15 cellular contexts compared by ENCODE assay signal in genomic region chr1:108080448-108080847, GRCh38.
DNase-seq lines count a peak whose midpoint lies in the region; ATAC-seq and TF ChIP-seq lines count a peak whose summit lies in the region.
"Had no signal": no experiment of that assay in that cellular context is flagged by ENCODE, and none has a peak within 500 bp of the region (broad histone marks: within the 10 kb centered on the region; RNA-seq: fewer than 3 reads in every experiment).

No MANE protein-coding gene starts in this region.

- no peaks in the 10 kb centered on the region for H3K27me3 ChIP-seq in BLaER1
- H3K27me3 ChIP-seq in spleen (replicated peaks in 1 of 7) = no peaks in the 10 kb centered on the region
- H3K27me3 ChIP-seq: neutrophil had no signal

- H3K27ac ChIP-seq in BLaER1 (peak overlapping the region; percentile 72), OCI-LY7 (ENCODE audit: low read depth, low read length, poor library complexity, severe bottlenecking) (peak overlapping the region; percentile 58), spleen (peak overlapping the region in 5 of 8 donors; percentile 40 to 82 (median 70))
- H3K27ac ChIP-seq: GM23248, neutrophil had no signal

- ATAC-seq in HG02759 (IDR thresholded peaks at IDR 0.05; ENCODE audit: unreplicated experiment) (no peak), Right ventricle myocardium superior (ENCODE audit: poor library complexity) (no peak)
- ATAC-seq: esophagus mucosa had no signal

- H3K36me3 ChIP-seq in BLaER1 (no peaks in the 10 kb centered on the region), OCI-LY7 (ENCODE audit: insufficient read depth, low read length) (no peaks in the 10 kb centered on the region), spleen (no peaks in the 10 kb centered on the region)
- H3K36me3 ChIP-seq: neutrophil had no signal

- POLR2A ChIA-PET in OCI-LY7 (lab: Charles Lee) = interaction anchor here (0.5 kb wide), 1 partner anchor 9 kb away, joined by 3 read pairs; no protein-coding TSS in a partner anchor

- no peaks in the 10 kb centered on the region for H3K79me2 ChIP-seq in OCI-LY7 (ENCODE audit: insufficient read depth, low read depth, low read length)

- H3K4me3 ChIP-seq in BLaER1 (no peak overlapping the region), OCI-LY7 (ENCODE audit: low read depth, low read length, poor library complexity, severe bottlenecking) (no peak overlapping the region), spleen (no peak overlapping the region)
- H3K4me3 ChIP-seq: GM12878, GM23248 had no signal

- no peak for DNase-seq in OCI-LY7 (ENCODE audit: low spot score)
- peak; percentile 13 for DNase-seq in activated gamma-delta T cell treated with anti-CD3 and anti-CD28 coated beads, Interleukin-2, amount 50 U/mL, for 16 hours (ENCODE audit: low read depth)
- DNase-seq in spleen = no peak
- DNase-seq in Right ventricle myocardium superior = no peak
- DNase-seq in RPMI8226 = no peak
- no peak for DNase-seq in effector CD8-positive, alpha-beta T cell (lab: John Stamatoyannopoulos, UW)
- DNase-seq: cerebellar nuclear complex, GM23248, NCI-H1930, NCI-H748 treated with DMSO at 0.1 percent for 48 hours had no signal

- H3K9me2 ChIP-seq in OCI-LY7 (ENCODE audit: insufficient read depth, low read length) = no peaks in the 10 kb centered on the region

- H2AFZ ChIP-seq in OCI-LY7 (ENCODE audit: low read length) = peak overlapping the region; percentile 58; the same call in 1 of the 2 replicates
- H2AFZ ChIP-seq: GM23248 had no signal

- no TSS peak for BruUV-seq in OCI-LY7 (replicated peaks; lab: Mats Ljungman, UMichigan)

- CTCF ChIA-PET in OCI-LY7 (lab: Charles Lee; ENCODE audit: unreplicated experiment) = no interaction called here

- no peak for TF ChIP-seq CTCF in OCI-LY7 (conservative IDR thresholded peaks at IDR 0.05; ENCODE audit: low read length)
- TF ChIP-seq CTCF in spleen (IDR thresholded peaks at IDR 0.05 in 8 of 11, conservative IDR thresholded peaks at IDR 0.05 in 3 of 11) = no peak

- peak overlapping the region; percentile 25; the same call in 1 of the 2 replicates for H3K9ac ChIP-seq in BLaER1
- H3K9ac ChIP-seq: GM23248 had no signal

- H3K9me3 ChIP-seq in BLaER1 (peaks cover 6% of the 10 kb centered on the region), OCI-LY7 (ENCODE audit: low read length) (no peaks in the 10 kb centered on the region), spleen (no peaks in the 10 kb centered on the region)
- H3K9me3 ChIP-seq: neutrophil had no signal

- H3K4me2 ChIP-seq in BLaER1 = peak overlapping the region; percentile 82
- peak overlapping the region; percentile 61; the same call in 1 of the 2 replicates for H3K4me2 ChIP-seq in OCI-LY7 (ENCODE audit: low read length)

- intact Hi-C loops in OCI-LY7 (cut with micrococcal nuclease; ENCODE audit: unreplicated experiment) = no loop called here
- intact Hi-C loops in spleen (cut with DNase I; ENCODE audit: low total_unique reads) = no loop called here
- intact Hi-C loops in Right ventricle myocardium superior (cut with DNase I) = no loop called here

- TF ChIP-seq POLR2A in spleen (IDR thresholded peaks at IDR 0.05) = no peak

- H4K20me1 ChIP-seq in BLaER1 = no peaks in the 10 kb centered on the region
- no peaks in the 10 kb centered on the region for H4K20me1 ChIP-seq in OCI-LY7 (ENCODE audit: insufficient read depth, low read length)

- peaks cover 58% of the 10 kb centered on the region for H3K4me1 ChIP-seq in BLaER1
- peaks cover 56% of the 10 kb centered on the region for H3K4me1 ChIP-seq in OCI-LY7 (ENCODE audit: insufficient read depth, low read length, poor library complexity, severe bottlenecking)
- peaks cover 8 to 68% (median 52%) of the 10 kb centered on the region in 6 donors for H3K4me1 ChIP-seq in spleen
